Comparison of ENCODE assay signal across 28 cellular contexts in the genomic region with DNA sequence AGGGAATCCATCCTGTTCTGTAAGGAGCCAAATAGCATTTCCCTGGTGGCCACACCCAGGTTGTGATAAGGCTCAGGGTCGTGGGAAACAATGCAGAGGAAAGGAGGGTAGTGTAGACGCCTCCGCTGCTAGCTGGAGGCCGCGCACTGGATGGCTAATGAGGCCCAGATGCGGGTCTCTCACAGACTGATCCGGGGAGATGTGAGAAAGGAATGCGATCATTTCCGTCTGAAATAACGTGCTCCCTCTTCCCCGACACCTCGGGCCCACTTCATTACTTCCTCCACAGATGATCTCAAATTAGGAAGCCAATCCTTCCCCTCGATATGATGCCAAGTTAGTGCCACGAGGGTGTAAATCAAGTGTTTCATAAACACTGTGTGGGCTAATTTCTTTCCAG.
"Had no signal": no experiment of that assay in that cellular context is flagged by ENCODE, and none has a peak within 500 bp of the region (broad histone marks: within the 10 kb centered on the region; RNA-seq: fewer than 3 reads in every experiment).

No MANE protein-coding gene starts in this region.

- H3K36me3 ChIP-seq: ascending aorta, left ventricle myocardium inferior, stomach, tibial artery, WERI-Rb-1 had no signal

- H3K27me3 Mint-ChIP-seq: activated CD4-positive, alpha-beta memory T cell treated with anti-CD3 and anti-CD28 coated beads for 36 hours; activated naive CD8-positive, alpha-beta T cell treated with anti-CD3 and anti-CD28 coated beads, Interleukin-2, amount 10 ng/mL, durations not matched to agents 7 days and 5 days; activated T-cell treated with anti-CD3 and anti-CD28 coated beads, Interleukin-2, amount 50 U/mL, for 24 hours; natural killer cell treated with Interleukin-12 subunit alpha and Interleukin-12 subunit beta and Interleukin-15 and Interleukin-18, amount 100 ng/mL, for 72 hours; progenitor cell of endocrine pancreas; stimulated activated naive B cell treated with anti-CD40 and anti-IgM and Interleukin-4, amounts not matched to agents 10 μg/mL and 1 μg/mL and 100 μg/mL, for 72 hours; T-helper 17 cell had no signal

- H3K27ac Mint-ChIP-seq: activated CD4-positive, alpha-beta memory T cell treated with anti-CD3 and anti-CD28 coated beads for 36 hours; activated CD4-positive, alpha-beta T cell treated with anti-CD3 and anti-CD28 coated beads, Interleukin-2, amount 10 ng/mL, durations not matched to agents 24 days and 14 days; activated naive CD4-positive, alpha-beta T cell treated with anti-CD3 and anti-CD28 coated beads, Interleukin-2, amount 10 ng/mL, durations not matched to agents 7 days and 5 days; activated naive CD8-positive, alpha-beta T cell treated with anti-CD3 and anti-CD28 coated beads, Interleukin-2, amount 10 ng/mL, durations not matched to agents 7 days and 5 days; activated T-cell treated with anti-CD3 and anti-CD28 coated beads, Interleukin-2, amount 50 U/mL, for 24 hours; natural killer cell treated with Interleukin-12 subunit alpha and Interleukin-12 subunit beta and Interleukin-15 and Interleukin-18, amount 100 ng/mL, for 72 hours; progenitor cell of endocrine pancreas; stimulated activated naive B cell treated with anti-CD40 and anti-IgM and Interleukin-4, amounts not matched to agents 10 μg/mL and 1 μg/mL and 100 μg/mL, for 72 hours; T-helper 17 cell had no signal

- H3K4me1 ChIP-seq: ascending aorta, foreskin keratinocyte, tibial artery had no signal

- H3K9me3 Mint-ChIP-seq: activated CD4-positive, alpha-beta T cell treated with anti-CD3 and anti-CD28 coated beads, Interleukin-2, amount 10 ng/mL, durations not matched to agents 24 days and 14 days; activated naive CD4-positive, alpha-beta T cell treated with anti-CD3 and anti-CD28 coated beads, Interleukin-2, amount 10 ng/mL, durations not matched to agents 7 days and 5 days; natural killer cell treated with Interleukin-12 subunit alpha and Interleukin-12 subunit beta and Interleukin-15 and Interleukin-18, amount 100 ng/mL, for 72 hours had no signal

- H3K4me3 Mint-ChIP-seq: activated CD4-positive, alpha-beta memory T cell treated with anti-CD3 and anti-CD28 coated beads for 36 hours; activated CD4-positive, alpha-beta T cell treated with anti-CD3 and anti-CD28 coated beads, Interleukin-2, amount 10 ng/mL, durations not matched to agents 24 days and 14 days; activated naive CD4-positive, alpha-beta T cell treated with anti-CD3 and anti-CD28 coated beads, Interleukin-2, amount 10 ng/mL, durations not matched to agents 7 days and 5 days; activated naive CD8-positive, alpha-beta T cell treated with anti-CD3 and anti-CD28 coated beads, Interleukin-2, amount 10 ng/mL, durations not matched to agents 7 days and 5 days; activated T-cell treated with anti-CD3 and anti-CD28 coated beads, Interleukin-2, amount 50 U/mL, for 24 hours; brain; natural killer cell treated with Interleukin-12 subunit alpha and Interleukin-12 subunit beta and Interleukin-15 and Interleukin-18, amount 100 ng/mL, for 72 hours; stimulated activated naive B cell treated with anti-CD40 and anti-IgM and Interleukin-4, amounts not matched to agents 10 μg/mL and 1 μg/mL and 100 μg/mL, for 72 hours; T-helper 17 cell had no signal

- H3K27ac ChIP-seq: ascending aorta, coronary artery, foreskin keratinocyte, left ventricle myocardium inferior, stomach, tibial artery, WERI-Rb-1 had no signal

- H3K9me3 ChIP-seq: ascending aorta, left ventricle myocardium inferior, mucosa of descending colon, stomach, tibial artery had no signal

- H3K4me1 Mint-ChIP-seq: activated CD4-positive, alpha-beta T cell treated with anti-CD3 and anti-CD28 coated beads, Interleukin-2, amount 10 ng/mL, durations not matched to agents 24 days and 14 days; activated naive CD4-positive, alpha-beta T cell treated with anti-CD3 and anti-CD28 coated beads, Interleukin-2, amount 10 ng/mL, durations not matched to agents 7 days and 5 days; activated naive CD8-positive, alpha-beta T cell treated with anti-CD3 and anti-CD28 coated beads, Interleukin-2, amount 10 ng/mL, durations not matched to agents 7 days and 5 days had no signal

- FAIRE-seq: islet of Langerhans had no signal

- ATAC-seq: foreskin keratinocyte; mucosa of descending colon; natural killer cell treated with Interleukin-12 subunit alpha and Interleukin-12 subunit beta and Interleukin-15 and Interleukin-18, amount 100 ng/mL, for 72 hours; sciatic nerve; stimulated activated naive B cell treated with anti-CD40 and anti-IgM and Interleukin-4, amounts not matched to agents 10 μg/mL and 1 μg/mL and 100 μg/mL, for 72 hours; T-helper 17 cell had no signal

- H3K4me2 ChIP-seq: smooth muscle cell had no signal

- H3K27me3 ChIP-seq: ascending aorta, dorsolateral prefrontal cortex, foreskin keratinocyte, stomach, tibial artery had no signal

- DNase-seq: activated CD4-positive, alpha-beta memory T cell treated with anti-CD3 and anti-CD28 coated beads for 36 hours; activated CD4-positive, alpha-beta T cell treated with anti-CD3 and anti-CD28 coated beads, Interleukin-2, amount 10 ng/mL, durations not matched to agents 24 days and 14 days; activated CD4-positive, CD25-positive, alpha-beta regulatory T cell treated with anti-CD3 and anti-CD28 coated beads, Interleukin-2, amount 50 U/mL, for 72 hours; activated CD8-positive, alpha-beta memory T cell treated with anti-CD3 and anti-CD28 coated beads, Interleukin-2, amount 50 U/mL, for 48 hours; activated gamma-delta T cell; activated naive CD4-positive, alpha-beta T cell treated with anti-CD3 and anti-CD28 coated beads, Interleukin-2, amount 10 ng/mL, durations not matched to agents 7 days and 5 days; activated naive CD8-positive, alpha-beta T cell treated with anti-CD3 and anti-CD28 coated beads, Interleukin-2, amount 10 ng/mL, durations not matched to agents 7 days and 5 days; activated T-cell treated with anti-CD3 and anti-CD28 coated beads, Interleukin-2, amount 50 U/mL, for 24 hours; dorsolateral prefrontal cortex; effector memory CD4-positive, alpha-beta T cell; foreskin keratinocyte; left ventricle myocardium inferior; mucosa of descending colon; stimulated activated CD4-positive, alpha-beta T cell treated with anti-CD3 and anti-CD28 coated beads, Interleukin-1b, Interleukin-23, amount 100 ng/mL, for 48 hours; stimulated activated naive B cell treated with anti-CD40 and anti-IgM and Interleukin-4, amounts not matched to agents 10 μg/mL and 1 μg/mL and 100 μg/mL, for 72 hours; stomach; T-helper 17 cell; T1000; tibial artery; WERI-Rb-1 had no signal

- H3K4me3 ChIP-seq: ascending aorta, coronary artery, dorsolateral prefrontal cortex, left ventricle myocardium inferior, mucosa of descending colon, smooth muscle cell, stomach, tibial artery had no signal

- H3K36me3 Mint-ChIP-seq: activated naive CD4-positive, alpha-beta T cell treated with anti-CD3 and anti-CD28 coated beads, Interleukin-2, amount 10 ng/mL, durations not matched to agents 7 days and 5 days; natural killer cell treated with Interleukin-12 subunit alpha and Interleukin-12 subunit beta and Interleukin-15 and Interleukin-18, amount 100 ng/mL, for 72 hours had no signal
